9 cellular contexts compared by ENCODE assay signal in genomic region chr1:24929091-24929875, GRCh38. TPM values are rescaled to one million over a fixed set of nuclear protein-coding genes. Genes with fewer than 3 reads are reported as not detected.
DNase-seq lines count a peak whose midpoint lies in the region; ATAC-seq and TF ChIP-seq lines count a peak whose summit lies in the region.
"Had no signal": no experiment of that assay in that cellular context is flagged by ENCODE, and none has a peak within 500 bp of the region (broad histone marks: within the 10 kb centered on the region; RNA-seq: fewer than 3 reads in every experiment).

No MANE protein-coding gene starts in this region.

- in situ Hi-C loops in brain microvascular endothelial cell (cut with HindIII; ENCODE audit: low pct_ligation_motif_present, low sequenced_read_pairs): no loop called here

- no peaks in the 10 kb centered on the region for H3K36me3 ChIP-seq in brain microvascular endothelial cell (replicated peaks)
- no peaks in the 10 kb centered on the region for H3K36me3 ChIP-seq in mucosa of stomach (ENCODE audit: control insufficient read depth, insufficient read depth, low read length)
- H3K36me3 ChIP-seq in vagina: no peaks in the 10 kb centered on the region

- peak overlapping the region; percentile 7 for H3K27ac ChIP-seq in brain microvascular endothelial cell
- H3K27ac ChIP-seq in vagina: peak overlapping the region; percentile 62
- H3K27ac ChIP-seq: 22Rv1 had no signal

- H3K27me3 ChIP-seq in brain microvascular endothelial cell (replicated peaks) (no peaks in the 10 kb centered on the region), mucosa of stomach (ENCODE audit: control insufficient read depth, insufficient read depth, low read length) (peaks cover 91% of the 10 kb centered on the region), vagina (peaks cover 39% of the 10 kb centered on the region)

- H3K4me3 ChIP-seq in brain microvascular endothelial cell (ENCODE audit: low read depth, low read length) (peak overlapping the region; percentile 60), mucosa of stomach (ENCODE audit: low read length) (no peak overlapping the region), vagina (peak overlapping the region; percentile 23 to 35)

- no peak for TF ChIP-seq POLR2A in vagina (IDR thresholded peaks at IDR 0.05)

- ATAC-seq in HG03095 (IDR thresholded peaks at IDR 0.05; ENCODE audit: unreplicated experiment): peak; percentile 2

- peaks cover 57% of the 10 kb centered on the region for H3K4me1 Mint-ChIP-seq in T-helper 1 cell treated with Interleukin-12 subunit alpha and Interleukin-12 subunit beta and Interleukin-4 antibody, amounts not matched to agents 30 μg/mL and 1 μg/mL, for 36 hours (ENCODE audit: low read depth)

- H3K4me1 ChIP-seq in mucosa of stomach (ENCODE audit: control insufficient read depth, insufficient read depth, low read length) (peaks cover 31% of the 10 kb centered on the region), vagina (peaks cover 42% of the 10 kb centered on the region)

- H3K9ac ChIP-seq in mucosa of stomach (ENCODE audit: low read length): peak overlapping the region; percentile 53

- no peaks in the 10 kb centered on the region for H3K9me3 ChIP-seq in mucosa of stomach (ENCODE audit: control insufficient read depth, low read length)
- H3K9me3 ChIP-seq in vagina: no peaks in the 10 kb centered on the region

- H3K9me3 Mint-ChIP-seq in T-helper 1 cell treated with Interleukin-12 subunit alpha and Interleukin-12 subunit beta and Interleukin-4 antibody, amounts not matched to agents 30 μg/mL and 1 μg/mL, for 36 hours: no peaks in the 10 kb centered on the region

- H3K27ac Mint-ChIP-seq in T-helper 1 cell treated with Interleukin-12 subunit alpha and Interleukin-12 subunit beta and Interleukin-4 antibody, amounts not matched to agents 30 μg/mL and 1 μg/mL, for 36 hours: peak overlapping the region; percentile 88

- H3K27me3 Mint-ChIP-seq in T-helper 1 cell treated with Interleukin-12 subunit alpha and Interleukin-12 subunit beta and Interleukin-4 antibody, amounts not matched to agents 30 μg/mL and 1 μg/mL, for 36 hours (ENCODE audit: low read depth): no peaks in the 10 kb centered on the region

- TF ChIP-seq CTCF in brain microvascular endothelial cell (IDR thresholded peaks at IDR 0.05; ENCODE audit: low read depth, low read length, missing control alignments) (no peak), vagina (IDR thresholded peaks at IDR 0.05) (no peak)

- DNase-seq in DMS 273 (lab: John Stamatoyannopoulos, UW; ENCODE audit: unreplicated experiment) (peak; percentile 71), DMS 273 treated with DMSO at 0.1 percent for 48 hours (lab: John Stamatoyannopoulos, UW) (no peak), brain microvascular endothelial cell (no peak), vagina (ENCODE audit: extremely low spot score in 2 of 2) (no peak), mesenteric fat pad (ENCODE audit: low spot score) (no peak)

- H3K36me3 Mint-ChIP-seq in T-helper 1 cell treated with Interleukin-12 subunit alpha and Interleukin-12 subunit beta and Interleukin-4 antibody, amounts not matched to agents 30 μg/mL and 1 μg/mL, for 36 hours (ENCODE audit: low read depth): peaks cover 59% of the 10 kb centered on the region

- intact Hi-C loops in vagina (cut with DNase I): no loop called here

- peak overlapping the region; percentile 94 for H3K4me3 Mint-ChIP-seq in T-helper 1 cell treated with Interleukin-12 subunit alpha and Interleukin-12 subunit beta and Interleukin-4 antibody, amounts not matched to agents 30 μg/mL and 1 μg/mL, for 36 hours

RNA-seq across cellular contexts. Expression of gene RUNX3, which starts 0.8 kb away (rescaled TPM):
- 4.2 TPM for total RNA-seq in vagina
- total RNA-seq in mesenteric fat pad: 3.4 TPM
